In genomic region chr4:89316931-89317366, GRCh38 we compare ENCODE assay signal across 9 cellular contexts. TPM values are rescaled to one million over a fixed set of nuclear protein-coding genes. Genes with fewer than 3 reads are reported as not detected.
A peak's percentile ranks its signal among the peaks of the same experiment; 100 is the strongest.
DNase-seq lines count a peak whose midpoint lies in the region; ATAC-seq lines count a peak whose summit lies in the region.
"Had no signal": no experiment of that assay in that cellular context is flagged by ENCODE, and none has a peak within 500 bp of the region (broad histone marks: within the 10 kb centered on the region; RNA-seq: fewer than 3 reads in every experiment).

No MANE protein-coding gene starts in this region.

- peak overlapping the region; percentile 55 for H3K27ac ChIP-seq in CD4-positive, alpha-beta memory T cell (ENCODE audit: low read depth, low read length)
- no peak overlapping the region for H3K27ac ChIP-seq in caudate nucleus (ENCODE audit: low read depth, low read length)

- no peaks in the 10 kb centered on the region for H3K27me3 ChIP-seq in CD4-positive, alpha-beta memory T cell (ENCODE audit: insufficient read depth, low read length)
- H3K27me3 ChIP-seq in MG63, result no peaks in the 10 kb centered on the region
- H3K27me3 ChIP-seq: SJSA1 had no signal

- H3K9me3 Mint-ChIP-seq in CD4-positive, alpha-beta memory T cell, result peaks cover 0 to 3% (median 0%) of the 10 kb centered on the region in 8 donors
- no peaks in the 10 kb centered on the region for H3K9me3 Mint-ChIP-seq in T-helper 2 cell treated with Interferon-gamma antibody and Interleukin-4, amounts not matched to agents 5 μg/mL and 100 μg/mL, for 36 hours

- peak overlapping the region; percentile 8 to 18 for H3K4me3 ChIP-seq in CD4-positive, alpha-beta memory T cell (ENCODE audit: low read length in 2 of 2)
- H3K4me3 ChIP-seq in MG63, result no peak overlapping the region
- H3K4me3 ChIP-seq: SJSA1 had no signal

- peak; percentile 48 for ATAC-seq in HG02870 (IDR thresholded peaks at IDR 0.05; ENCODE audit: unreplicated experiment)
- ATAC-seq in HG03439 (IDR thresholded peaks at IDR 0.05; ENCODE audit: unreplicated experiment), result no peak

- H3K4me1 Mint-ChIP-seq in CD4-positive, alpha-beta memory T cell, result peaks cover 27 to 48% (median 35%) of the 10 kb centered on the region in 4 donors
- H3K4me1 Mint-ChIP-seq in T-helper 2 cell treated with Interferon-gamma antibody and Interleukin-4, amounts not matched to agents 5 μg/mL and 100 μg/mL, for 36 hours (ENCODE audit: low read depth), result peaks cover 33% of the 10 kb centered on the region

- no peaks in the 10 kb centered on the region for H3K27me3 Mint-ChIP-seq in CD4-positive, alpha-beta memory T cell
- no peaks in the 10 kb centered on the region for H3K27me3 Mint-ChIP-seq in T-helper 2 cell treated with Interferon-gamma antibody and Interleukin-4, amounts not matched to agents 5 μg/mL and 100 μg/mL, for 36 hours (ENCODE audit: low read depth)

- intact Hi-C loops in CD4-positive, alpha-beta memory T cell (cut with micrococcal nuclease), result loop anchor here (1.0 to 10.0 kb wide), 3 partner anchors 10 to 492 kb away; partner anchors contain the start of gene GPRIN3

- peaks cover 34% of the 10 kb centered on the region for H3K4me1 ChIP-seq in CD4-positive, alpha-beta memory T cell (ENCODE audit: insufficient read depth, low read length)

- CTCF ChIA-PET in CD4-positive, alpha-beta memory T cell (lab: Charles Lee; ENCODE audit: partially characterized antibody), result interaction anchor here (0.7 to 2.7 kb wide), 9 partner anchors 9 to 91 kb away, joined by 3 to 15 read pairs (median 7); partner anchors contain the start of gene GPRIN3

- POLR2A ChIA-PET in CD4-positive, alpha-beta memory T cell (lab: Charles Lee; ENCODE audit: partially characterized antibody), result interaction anchor here (1.0 to 3.7 kb wide), 15 partner anchors 9 to 115 kb away, joined by 3 to 43 read pairs (median 9); partner anchors contain the start of gene GPRIN3

- DNase-seq in CD4-positive, alpha-beta memory T cell, result peak in 4 of 5 donors; percentile 39 to 74 (median 42)
- no peak for DNase-seq in T-helper 2 cell treated with Interferon-gamma antibody and Interleukin-4, amounts not matched to agents 5 μg/mL and 100 μg/mL, for 36 hours (ENCODE audit: low spot score)
- DNase-seq in iris pigment epithelial cell (ENCODE audit: low read depth) (peak; percentile 83), MG63 (no peak), caudate nucleus (lab: John Stamatoyannopoulos, UW) (no peak), C1 segment of cervical spinal cord (lab: John Stamatoyannopoulos, UW) (no peak)

- H3K4me3 Mint-ChIP-seq in CD4-positive, alpha-beta memory T cell, result peak overlapping the region; percentile 43 to 80 (median 72)
- peak overlapping the region; percentile 48 for H3K4me3 Mint-ChIP-seq in T-helper 2 cell treated with Interferon-gamma antibody and Interleukin-4, amounts not matched to agents 5 μg/mL and 100 μg/mL, for 36 hours

- H3K9me3 ChIP-seq in CD4-positive, alpha-beta memory T cell (ENCODE audit: control insufficient read depth in 1 of 2, low read length in 2 of 2), result no peaks in the 10 kb centered on the region
- H3K9me3 ChIP-seq in MG63, result no peaks in the 10 kb centered on the region
- H3K9me3 ChIP-seq: SJSA1 had no signal

- peak overlapping the region; percentile 87 to 95 (median 93) for H3K27ac Mint-ChIP-seq in CD4-positive, alpha-beta memory T cell
- H3K27ac Mint-ChIP-seq in T-helper 2 cell treated with Interferon-gamma antibody and Interleukin-4, amounts not matched to agents 5 μg/mL and 100 μg/mL, for 36 hours, result peak overlapping the region; percentile 84

- H3K36me3 ChIP-seq in CD4-positive, alpha-beta memory T cell (ENCODE audit: insufficient read depth, low read length), result no peaks in the 10 kb centered on the region
- no peaks in the 10 kb centered on the region for H3K36me3 ChIP-seq in MG63
- H3K36me3 ChIP-seq: SJSA1 had no signal

- H3K36me3 Mint-ChIP-seq in CD4-positive, alpha-beta memory T cell, result no peaks in the 10 kb centered on the region
- H3K36me3 Mint-ChIP-seq in T-helper 2 cell treated with Interferon-gamma antibody and Interleukin-4, amounts not matched to agents 5 μg/mL and 100 μg/mL, for 36 hours (ENCODE audit: low read depth), result no peaks in the 10 kb centered on the region

RNA-seq across cellular contexts. Expression of gene GPRIN3, which starts 9.3 kb away (rescaled TPM):
- total RNA-seq in CD4-positive, alpha-beta memory T cell, result 10 to 100 TPM; 32.5 TPM
- polyA plus RNA-seq in CD4-positive, alpha-beta memory T cell, result 10 to 100 TPM in 1 of 2 donors, 1 to 10 TPM in 1; 6.9 to 18.9 TPM
- not detected in 2 replicates for total RNA-seq in MG63 (2014; rRNA removed; shearing (Covaris generic); ENCODE audit: low replicate concordance)
- total RNA-seq: SJSA1 had no signal

Comparison
In these comparisons a context has a peak if more than half of its experiments do, and no peak if none do; other contexts are left out.
1. DNase-seq: peak in CD4-positive, alpha-beta memory T cell (4 of 5) and iris pigment epithelial cell (single experiment); none in T-helper 2 cell treated with Interferon-gamma antibody and Interleukin-4, amounts not matched to agents 5 μg/mL and 100 μg/mL, for 36 hours (single experiment), MG63 (single experiment), caudate nucleus (0 of 61) and C1 segment of cervical spinal cord (0 of 14).
2. RNA of gene GPRIN3, which starts 9.3 kb away (total RNA-seq): 32.5 TPM in CD4-positive, alpha-beta memory T cell; not detected in MG63; every median in the first group is over 10 times any median in the second.